Comparison of ENCODE assay signal across 8 cellular contexts in the genomic region with DNA sequence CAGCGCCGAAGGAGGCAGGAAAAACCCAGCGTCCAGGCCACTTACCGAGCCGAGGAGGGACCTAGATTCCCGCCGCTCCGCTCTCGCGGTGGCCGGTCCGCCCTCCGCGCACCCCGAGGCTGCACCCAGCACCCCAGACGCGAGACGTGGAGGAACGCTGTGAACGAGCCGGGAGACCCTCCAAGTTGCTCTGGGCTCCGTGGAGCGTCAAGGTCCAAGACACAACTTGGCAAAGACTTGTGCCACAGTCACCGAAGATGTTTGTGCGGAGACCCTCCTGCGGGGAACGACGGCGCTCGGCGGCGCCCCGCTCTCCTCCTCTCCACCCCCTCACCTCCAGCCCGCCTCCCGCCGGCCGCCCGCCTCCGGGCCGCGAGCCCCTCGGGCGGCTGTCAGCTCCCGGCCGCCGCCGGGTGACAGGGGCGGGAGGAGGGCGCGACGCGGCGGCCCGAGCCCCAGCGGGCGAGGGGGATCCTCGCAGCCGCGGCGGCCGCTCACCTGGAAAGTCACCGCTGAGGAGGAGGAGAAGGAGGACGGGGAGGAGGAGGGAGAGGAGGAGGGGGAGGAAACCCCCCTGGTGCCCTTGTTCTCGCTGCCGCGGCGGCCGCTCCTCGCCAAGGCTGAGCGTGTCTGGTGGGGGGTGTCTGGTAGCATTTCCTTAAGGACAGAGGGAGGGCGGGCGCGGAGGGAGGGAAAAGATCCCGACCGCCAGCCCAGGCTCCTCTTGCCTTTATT. TPM values are rescaled to one million over a fixed set of nuclear protein-coding genes. Genes with fewer than 3 reads are reported as not detected.
DNase-seq lines count a peak whose midpoint lies in the region; TF ChIP-seq lines count a peak whose summit lies in the region.

No MANE protein-coding gene starts in this region.

- H3K9ac ChIP-seq in OCI-LY1 (ENCODE audit: low read length) = peak overlapping the region; percentile 95

- DNase-seq in GM03348 (ENCODE audit: low spot score) = peak; percentile 63
- DNase-seq in HEK293T (ENCODE audit: extremely low spot score) = peak; percentile 49
- peak; percentile 38 for DNase-seq in activated effector memory CD4-positive, alpha-beta T cell treated with Interleukin-2 at 50 U/mL for 16 hours
- peak in 1 of 2 donors; percentile 74 for DNase-seq in foreskin fibroblast
- DNase-seq in SIG-M5 (lab: John Stamatoyannopoulos, UW) = no peak

- H3K27me3 ChIP-seq in OCI-LY1 (ENCODE audit: insufficient read depth, low read length) (no peaks in the 10 kb centered on the region), neuron (ENCODE audit: insufficient read depth, low read length) (peaks cover 9% of the 10 kb centered on the region)

- H3K36me3 ChIP-seq in OCI-LY1 (ENCODE audit: insufficient read depth, low read length) (no peaks in the 10 kb centered on the region), neuron (ENCODE audit: insufficient read depth, low read length) (no peaks in the 10 kb centered on the region)

- no peak for TF ChIP-seq CTCF in OCI-LY1 (IDR thresholded peaks at IDR 0.05; ENCODE audit: low read length)
- no peak for TF ChIP-seq CTCF in foreskin fibroblast (IDR thresholded peaks at IDR 0.05; ENCODE audit: low read depth, low read length)

- H2AFZ ChIP-seq in OCI-LY1 (ENCODE audit: low read length) = no peak overlapping the region
- H2AFZ ChIP-seq in neuron (ENCODE audit: low read depth, low read length) = peak overlapping the region; percentile 96

- peaks cover 29% of the 10 kb centered on the region for H3K79me2 ChIP-seq in OCI-LY1 (ENCODE audit: insufficient read depth, low read length)

- peak overlapping the region; percentile 91 for H3K4me2 ChIP-seq in OCI-LY1 (ENCODE audit: low read length)

- H3K27ac ChIP-seq in OCI-LY1 (ENCODE audit: low read depth, low read length, poor library complexity, severe bottlenecking) (peak overlapping the region; percentile 85), temporal lobe (ENCODE audit: low read depth, low read length) (peak overlapping the region; percentile 90)

- H3K9me3 ChIP-seq in OCI-LY1 (ENCODE audit: low read length) = no peaks in the 10 kb centered on the region
- no peaks in the 10 kb centered on the region for H3K9me3 ChIP-seq in neuron (ENCODE audit: low read length)

- no peaks in the 10 kb centered on the region for H4K20me1 ChIP-seq in OCI-LY1 (ENCODE audit: insufficient read depth, low read length)

- CTCF ChIA-PET in HEK293T (lab: Yijun Ruan, JAX) = no interaction called here

- peaks cover 52% of the 10 kb centered on the region for H3K4me1 ChIP-seq in OCI-LY1 (ENCODE audit: insufficient read depth, low read length, severe bottlenecking)
- peaks cover 13% of the 10 kb centered on the region for H3K4me1 ChIP-seq in neuron (ENCODE audit: insufficient read depth, low read length)

- peak overlapping the region; percentile 69 for H3K4me3 ChIP-seq in OCI-LY1 (ENCODE audit: low read depth, low read length, poor library complexity, severe bottlenecking)
- peak overlapping the region; percentile 94 to 96 for H3K4me3 ChIP-seq in foreskin fibroblast (ENCODE audit: low read depth in 1 of 2, low read length in 2 of 2)
- peak overlapping the region; percentile 63 for H3K4me3 ChIP-seq in neuron (ENCODE audit: low read length)

- no peaks in the 10 kb centered on the region for H3K9me2 ChIP-seq in OCI-LY1 (ENCODE audit: low read depth, low read length)

- POLR2A ChIA-PET in HEK293T (lab: Yijun Ruan, JAX) = interaction anchor here (0.9 to 1.8 kb wide), 3 partner anchors 44 to 208 kb away, joined by 3 to 5 read pairs (median 4); no protein-coding TSS in a partner anchor

- no peaks in the 10 kb centered on the region for H3F3A ChIP-seq in OCI-LY1 (ENCODE audit: insufficient read depth, low read length)

TF ChIP-seq in HEK293T, 16 proteins besides CTCF, POLR2A, EP300 and RAD21:
- TF ChIP-seq LEF1 (IDR thresholded peaks at IDR 0.05; ENCODE audit: borderline replicate concordance) (0 out of 2 replicates have a peak, but pooled peaks have one; percentile 11), L3MBTL2 (conservative IDR thresholded peaks at IDR 0.05) (0 out of 2 replicates have a peak, but pooled peaks have one; percentile 34), BHLHE40 (IDR thresholded peaks at IDR 0.05; ENCODE audit: borderline replicate concordance) (no peak), SUZ12 (IDR thresholded peaks at IDR 0.05) (no peak), HDGF (IDR thresholded peaks at IDR 0.05; ENCODE audit: borderline replicate concordance) (no peak), ZNF384 (IDR thresholded peaks at IDR 0.05) (no peak), FOXM1 (IDR thresholded peaks at IDR 0.05; ENCODE audit: borderline replicate concordance) (0 out of 2 replicates have a peak, but pooled peaks have one; percentile 48)
- TF ChIP-seq, protein P1, sequence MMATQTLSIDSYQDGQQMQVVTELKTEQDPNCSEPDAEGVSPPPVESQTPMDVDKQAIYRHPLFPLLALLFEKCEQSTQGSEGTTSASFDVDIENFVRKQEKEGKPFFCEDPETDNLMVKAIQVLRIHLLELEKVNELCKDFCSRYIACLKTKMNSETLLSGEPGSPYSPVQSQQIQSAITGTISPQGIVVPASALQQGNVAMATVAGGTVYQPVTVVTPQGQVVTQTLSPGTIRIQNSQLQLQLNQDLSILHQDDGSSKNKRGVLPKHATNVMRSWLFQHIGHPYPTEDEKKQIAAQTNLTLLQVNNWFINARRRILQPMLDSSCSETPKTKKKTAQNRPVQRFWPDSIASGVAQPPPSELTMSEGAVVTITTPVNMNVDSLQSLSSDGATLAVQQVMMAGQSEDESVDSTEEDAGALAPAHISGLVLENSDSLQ (IDR thresholded peaks at IDR 0.05) = peak; percentile 56; the same call in 1 of the 2 replicates

RNA-seq across cellular contexts. Expression of gene HIVEP2, which starts 0.6 kb away (rescaled TPM):
- 101 TPM for total RNA-seq in temporal lobe
